ENCODE assay signal across 8 cellular contexts in genomic region chr1:156096640-156097391, GRCh38. TPM values are rescaled to one million over a fixed set of nuclear protein-coding genes. Genes with fewer than 3 reads are reported as not detected.
A peak's percentile ranks its signal among the peaks of the same experiment; 100 is the strongest.
DNase-seq lines count a peak whose midpoint lies in the region; ATAC-seq and TF ChIP-seq lines count a peak whose summit lies in the region.

No MANE protein-coding gene starts in this region.

- H3K79me2 ChIP-seq in DND-41 (ENCODE audit: insufficient read depth, low read length) (no peaks in the 10 kb centered on the region), Karpas-422 (ENCODE audit: low read length) (no peaks in the 10 kb centered on the region)

- H3K9me3 ChIP-seq in DND-41 (ENCODE audit: insufficient read depth, low read length, severe bottlenecking) (no peaks in the 10 kb centered on the region), Karpas-422 (ENCODE audit: low read length) (no peaks in the 10 kb centered on the region), RWPE2 (ENCODE audit: severe bottlenecking) (no peaks in the 10 kb centered on the region), neutrophil (no peaks in the 10 kb centered on the region)

- H3K4me2 ChIP-seq in DND-41 (ENCODE audit: insufficient read depth, low read length) = no peak overlapping the region
- peak overlapping the region; percentile 51 for H3K4me2 ChIP-seq in Karpas-422 (ENCODE audit: low read depth, low read length, poor library complexity, severe bottlenecking)

- DNase-seq in DND-41 = peak; percentile 79
- DNase-seq in Karpas-422 = peak; percentile 93
- peak; percentile 84 for DNase-seq in RWPE2 (ENCODE audit: low spot score)
- peak; percentile 95 for DNase-seq in activated effector memory CD4-positive, alpha-beta T cell treated with anti-CD3 and anti-CD28 coated beads, Interleukin-2, amount 50 U/mL, for 16 hours
- peak; percentile 84 for DNase-seq in fibroblast of the aortic adventitia (ENCODE audit: low read depth)
- peak; percentile 26 to 91 (median 77) for DNase-seq in substantia nigra (lab: John Stamatoyannopoulos, UW)

- no peak overlapping the region for H3K9ac ChIP-seq in DND-41 (ENCODE audit: low read depth, low read length)
- H3K9ac ChIP-seq in Karpas-422 (ENCODE audit: low read length) = peak overlapping the region; percentile 41

- TF ChIP-seq CTCF in DND-41 (IDR thresholded peaks at IDR 0.05; ENCODE audit: borderline replicate concordance, extremely low read depth, low read length, poor library complexity, severe bottlenecking) (peak; percentile 97), RWPE2 (IDR thresholded peaks at IDR 0.05; ENCODE audit: poor library complexity, severe bottlenecking) (peak; percentile 96), fibroblast of the aortic adventitia (IDR thresholded peaks at IDR 0.05; ENCODE audit: insufficient read depth, low read length) (peak; percentile 97), neutrophil (IDR thresholded peaks at IDR 0.05) (peak; percentile 81)

- H3K36me3 ChIP-seq in DND-41 (ENCODE audit: insufficient read depth, low read length) (no peaks in the 10 kb centered on the region), Karpas-422 (ENCODE audit: insufficient read depth, low read length) (no peaks in the 10 kb centered on the region), RWPE2 (ENCODE audit: low read depth) (no peaks in the 10 kb centered on the region), neutrophil (no peaks in the 10 kb centered on the region)

- peaks cover 3% of the 10 kb centered on the region for H3K27me3 ChIP-seq in DND-41 (ENCODE audit: insufficient read depth, low read length, poor library complexity)
- H3K27me3 ChIP-seq in Karpas-422 (ENCODE audit: low read length) = no peaks in the 10 kb centered on the region
- H3K27me3 ChIP-seq in RWPE2 (ENCODE audit: insufficient read depth, poor library complexity, severe bottlenecking) = no peaks in the 10 kb centered on the region
- H3K27me3 ChIP-seq in neutrophil = peaks cover 68% of the 10 kb centered on the region

- H3K4me1 ChIP-seq in DND-41 (ENCODE audit: insufficient read depth, low read length) (no peaks in the 10 kb centered on the region), Karpas-422 (ENCODE audit: low read length) (peaks cover 8% of the 10 kb centered on the region), RWPE2 (ENCODE audit: insufficient read depth, poor library complexity, severe bottlenecking) (peaks cover 23% of the 10 kb centered on the region), neutrophil (ENCODE audit: control insufficient read depth in 1 of 2, insufficient read depth in 1 of 2, low read depth in 1 of 2, low read length in 1 of 2) (peaks cover 5 to 9% of the 10 kb centered on the region in 2 experiments)

- H4K20me1 ChIP-seq in DND-41 (ENCODE audit: insufficient read depth, low read length) = peaks cover 13% of the 10 kb centered on the region; the same call in 1 of the 2 replicates
- no peaks in the 10 kb centered on the region for H4K20me1 ChIP-seq in Karpas-422 (ENCODE audit: insufficient read depth, low read depth, low read length)

- H2AFZ ChIP-seq in DND-41 (ENCODE audit: low read depth, low read length) (no peak overlapping the region), Karpas-422 (ENCODE audit: low read length) (no peak overlapping the region)

- H3K4me3 ChIP-seq in DND-41 (ENCODE audit: low read depth in 1 of 2, low read length in 2 of 2) (no peak overlapping the region), Karpas-422 (ENCODE audit: low read length) (no peak overlapping the region; the same call in 1 of the 2 replicates), RWPE2 (ENCODE audit: severe bottlenecking) (no peak overlapping the region), fibroblast of the aortic adventitia (ENCODE audit: low read depth, low read length) (no peak overlapping the region), neutrophil (ENCODE audit: low read depth in 1 of 2, low read length in 1 of 2) (no peak overlapping the region)

- no peaks in the 10 kb centered on the region for H3K9me2 ChIP-seq in Karpas-422 (replicated peaks; ENCODE audit: insufficient read depth, low read length)

- no peak overlapping the region for H3K27ac ChIP-seq in DND-41 (ENCODE audit: low read length)
- H3K27ac ChIP-seq in Karpas-422 (ENCODE audit: low read length) = no peak overlapping the region
- H3K27ac ChIP-seq in RWPE2 (ENCODE audit: poor library complexity, severe bottlenecking) = peak overlapping the region; percentile 51
- peak overlapping the region; percentile 8 for H3K27ac ChIP-seq in neutrophil
- H3K27ac ChIP-seq in substantia nigra (ENCODE audit: low read depth, low read length, poor library complexity, severe bottlenecking) = peak overlapping the region; percentile 63

- peak; percentile 99 for ATAC-seq in DND-41 (ENCODE audit: insufficient read depth, low read depth)
- peak; percentile 58 for ATAC-seq in GM21825 (IDR thresholded peaks at IDR 0.05; ENCODE audit: unreplicated experiment)
- peak; percentile 93 for ATAC-seq in RWPE2 (ENCODE audit: low read depth)

RNA-seq across cellular contexts. Expression of gene MEX3A, which starts 14.6 kb away (rescaled TPM):
- 2.3 and 2.5 TPM in 2 replicates for total RNA-seq in Karpas-422 (2014; rRNA removed; shearing (Covaris generic); ENCODE audit: low replicate concordance)
- 0.90 TPM in 2 replicates for total RNA-seq in fibroblast of the aortic adventitia (ENCODE audit: low replicate concordance)

RNA-seq across cellular contexts. Expression of gene LMNA, which starts 17.7 kb away (rescaled TPM):
- 27.5 and 41.6 TPM in 2 replicates for total RNA-seq in Karpas-422 (2014; rRNA removed; shearing (Covaris generic); ENCODE audit: low replicate concordance)
- total RNA-seq in fibroblast of the aortic adventitia (ENCODE audit: low replicate concordance) = 502 and 1,039 TPM in 2 replicates

RNA-seq across cellular contexts. Expression of gene RAB25, which starts 35.9 kb away (rescaled TPM):
- not detected in 2 replicates for total RNA-seq in Karpas-422 (2014; rRNA removed; shearing (Covaris generic); ENCODE audit: low replicate concordance)
- not detected in 2 replicates for total RNA-seq in fibroblast of the aortic adventitia (ENCODE audit: low replicate concordance)

RNA-seq across cellular contexts. Expression of gene LAMTOR2, which starts 42.2 kb away (rescaled TPM):
- 106 and 167 TPM in 2 replicates for total RNA-seq in Karpas-422 (2014; rRNA removed; shearing (Covaris generic); ENCODE audit: low replicate concordance)
- 40.4 and 74.7 TPM in 2 replicates for total RNA-seq in fibroblast of the aortic adventitia (ENCODE audit: low replicate concordance)

RNA-seq across cellular contexts. Expression of gene UBQLN4, which starts 43.2 kb away (rescaled TPM):
- total RNA-seq in Karpas-422 (2014; rRNA removed; shearing (Covaris generic); ENCODE audit: low replicate concordance) = 29.1 and 37.9 TPM in 2 replicates
- total RNA-seq in fibroblast of the aortic adventitia (ENCODE audit: low replicate concordance) = 8.5 and 22.0 TPM in 2 replicates

Comparison
In these comparisons a context has a peak if more than half of its experiments do, and no peak if none do; other contexts are left out.
1. H3K27ac ChIP-seq: peak in RWPE2 (single experiment), neutrophil (single experiment) and substantia nigra (single experiment); none in DND-41 (single experiment) and Karpas-422 (single experiment).
2. RNA of gene LMNA, which starts 17.7 kb away (total RNA-seq): 502 to 1,039 TPM in fibroblast of the aortic adventitia; 27.5 to 41.6 TPM in Karpas-422; every median in the first group is over 10 times any median in the second.
3. Peak in every context shown above with its lines, with median percentiles within 50 percentile points of each other: ATAC-seq, DNase-seq and CTCF ChIP-seq.